In the genomic region with DNA sequence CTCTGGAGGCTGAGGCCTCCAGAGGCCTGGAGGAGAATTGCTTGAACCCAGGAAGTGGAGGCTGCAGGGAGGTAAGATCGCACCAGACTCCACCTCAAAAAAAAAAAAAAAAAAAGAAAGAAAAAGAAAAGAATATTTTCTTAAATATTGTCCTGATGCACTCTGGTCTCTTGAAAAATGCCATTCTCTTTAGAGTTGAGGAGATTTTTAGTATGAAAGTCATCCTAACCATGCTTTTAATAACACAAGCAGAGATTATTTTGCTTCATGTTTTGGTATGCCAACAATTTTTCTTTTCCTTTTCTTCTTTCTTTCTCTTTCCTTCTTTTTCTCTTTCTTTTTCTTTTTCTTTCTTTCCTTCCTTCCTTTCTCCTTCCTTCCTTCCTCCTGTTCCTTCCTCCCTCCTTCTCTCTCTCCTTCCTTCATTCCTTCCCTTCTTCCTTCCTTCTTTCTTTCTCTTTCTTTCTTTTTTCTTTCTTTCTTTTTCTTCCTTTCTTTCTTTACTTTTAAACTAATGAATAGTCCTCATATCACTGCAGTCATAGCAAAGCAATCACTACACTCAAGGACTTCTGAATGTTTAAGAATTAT, we compare ENCODE assay signal across 1 cellular context.
TF ChIP-seq lines count a peak whose summit lies in the region.

No MANE protein-coding gene starts in this region.

TF ChIP-seq in GM23338, 12 proteins besides CTCF, POLR2A, EP300 and RAD21 (continued from another document):
- TF ChIP-seq, protein P1, sequence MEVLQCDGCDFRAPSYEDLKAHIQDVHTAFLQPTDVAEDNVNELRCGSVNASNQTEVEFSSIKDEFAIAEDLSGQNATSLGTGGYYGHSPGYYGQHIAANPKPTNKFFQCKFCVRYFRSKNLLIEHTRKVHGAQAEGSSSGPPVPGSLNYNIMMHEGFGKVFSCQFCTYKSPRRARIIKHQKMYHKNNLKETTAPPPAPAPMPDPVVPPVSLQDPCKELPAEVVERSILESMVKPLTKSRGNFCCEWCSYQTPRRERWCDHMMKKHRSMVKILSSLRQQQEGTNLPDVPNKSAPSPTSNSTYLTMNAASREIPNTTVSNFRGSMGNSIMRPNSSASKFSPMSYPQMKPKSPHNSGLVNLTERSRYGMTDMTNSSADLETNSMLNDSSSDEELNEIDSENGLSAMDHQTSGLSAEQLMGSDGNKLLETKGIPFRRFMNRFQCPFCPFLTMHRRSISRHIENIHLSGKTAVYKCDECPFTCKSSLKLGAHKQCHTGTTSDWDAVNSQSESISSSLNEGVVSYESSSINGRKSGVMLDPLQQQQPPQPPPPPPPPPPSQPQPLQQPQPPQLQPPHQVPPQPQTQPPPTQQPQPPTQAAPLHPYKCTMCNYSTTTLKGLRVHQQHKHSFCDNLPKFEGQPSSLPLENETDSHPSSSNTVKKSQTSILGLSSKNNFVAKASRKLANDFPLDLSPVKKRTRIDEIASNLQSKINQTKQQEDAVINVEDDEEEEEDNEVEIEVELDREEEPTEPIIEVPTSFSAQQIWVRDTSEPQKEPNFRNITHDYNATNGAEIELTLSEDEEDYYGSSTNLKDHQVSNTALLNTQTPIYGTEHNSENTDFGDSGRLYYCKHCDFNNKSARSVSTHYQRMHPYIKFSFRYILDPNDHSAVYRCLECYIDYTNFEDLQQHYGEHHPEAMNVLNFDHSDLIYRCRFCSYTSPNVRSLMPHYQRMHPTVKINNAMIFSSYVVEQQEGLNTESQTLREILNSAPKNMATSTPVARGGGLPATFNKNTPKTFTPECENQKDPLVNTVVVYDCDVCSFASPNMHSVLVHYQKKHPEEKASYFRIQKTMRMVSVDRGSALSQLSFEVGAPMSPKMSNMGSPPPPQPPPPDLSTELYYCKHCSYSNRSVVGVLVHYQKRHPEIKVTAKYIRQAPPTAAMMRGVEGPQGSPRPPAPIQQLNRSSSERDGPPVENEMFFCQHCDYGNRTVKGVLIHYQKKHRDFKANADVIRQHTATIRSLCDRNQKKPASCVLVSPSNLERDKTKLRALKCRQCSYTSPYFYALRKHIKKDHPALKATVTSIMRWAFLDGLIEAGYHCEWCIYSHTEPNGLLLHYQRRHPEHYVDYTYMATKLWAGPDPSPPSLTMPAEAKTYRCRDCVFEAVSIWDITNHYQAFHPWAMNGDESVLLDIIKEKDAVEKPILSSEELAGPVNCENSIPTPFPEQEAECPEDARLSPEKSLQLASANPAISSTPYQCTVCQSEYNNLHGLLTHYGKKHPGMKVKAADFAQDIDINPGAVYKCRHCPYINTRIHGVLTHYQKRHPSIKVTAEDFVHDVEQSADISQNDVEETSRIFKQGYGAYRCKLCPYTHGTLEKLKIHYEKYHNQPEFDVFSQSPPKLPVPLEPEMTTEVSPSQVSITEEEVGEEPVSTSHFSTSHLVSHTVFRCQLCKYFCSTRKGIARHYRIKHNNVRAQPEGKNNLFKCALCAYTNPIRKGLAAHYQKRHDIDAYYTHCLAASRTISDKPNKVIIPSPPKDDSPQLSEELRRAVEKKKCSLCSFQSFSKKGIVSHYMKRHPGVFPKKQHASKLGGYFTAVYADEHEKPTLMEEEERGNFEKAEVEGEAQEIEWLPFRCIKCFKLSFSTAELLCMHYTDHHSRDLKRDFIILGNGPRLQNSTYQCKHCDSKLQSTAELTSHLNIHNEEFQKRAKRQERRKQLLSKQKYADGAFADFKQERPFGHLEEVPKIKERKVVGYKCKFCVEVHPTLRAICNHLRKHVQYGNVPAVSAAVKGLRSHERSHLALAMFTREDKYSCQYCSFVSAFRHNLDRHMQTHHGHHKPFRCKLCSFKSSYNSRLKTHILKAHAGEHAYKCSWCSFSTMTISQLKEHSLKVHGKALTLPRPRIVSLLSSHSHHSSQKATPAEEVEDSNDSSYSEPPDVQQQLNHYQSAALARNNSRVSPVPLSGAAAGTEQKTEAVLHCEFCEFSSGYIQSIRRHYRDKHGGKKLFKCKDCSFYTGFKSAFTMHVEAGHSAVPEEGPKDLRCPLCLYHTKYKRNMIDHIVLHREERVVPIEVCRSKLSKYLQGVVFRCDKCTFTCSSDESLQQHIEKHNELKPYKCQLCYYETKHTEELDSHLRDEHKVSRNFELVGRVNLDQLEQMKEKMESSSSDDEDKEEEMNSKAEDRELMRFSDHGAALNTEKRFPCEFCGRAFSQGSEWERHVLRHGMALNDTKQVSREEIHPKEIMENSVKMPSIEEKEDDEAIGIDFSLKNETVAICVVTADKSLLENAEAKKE (CRISPR knock-in tag; IDR thresholded peaks at IDR 0.05) = no peak
- no peak for TF ChIP-seq CREB1 (CRISPR knock-in tag; IDR thresholded peaks at IDR 0.05; ENCODE audit: low read depth)
